In genomic region chr1:16896316-16897065, GRCh38 we compare ENCODE assay signal across 8 cellular contexts. TPM values are rescaled to one million over a fixed set of nuclear protein-coding genes. Genes with fewer than 3 reads are reported as not detected.
DNase-seq lines count a peak whose midpoint lies in the region; ATAC-seq and TF ChIP-seq lines count a peak whose summit lies in the region.
"Not testable (repeated sequence)": the region's sequence is repeated elsewhere in the genome, so short reads cannot be mapped to it uniquely, and the experiment has no call there.

No MANE protein-coding gene starts in this region.

- not testable (repeated sequence) for H3K4me1 ChIP-seq in GM23338 (ENCODE audit: insufficient read depth); SJCRH30; endocrine pancreas (ENCODE audit: control insufficient read depth, insufficient read depth, low read length)

- not testable (repeated sequence) for TF ChIP-seq CTCF in BJ (IDR thresholded peaks at IDR 0.05; ENCODE audit: insufficient read depth, low read depth, low read length); GM23338 (conservative IDR thresholded peaks at IDR 0.05; ENCODE audit: low read depth in 2 of 2); mesothelial cell of epicardium (IDR thresholded peaks at IDR 0.05; ENCODE audit: unreplicated experiment)

- H3K27ac Mint-ChIP-seq in GM23338 (peak overlapping the region; percentile 100), mesothelial cell of epicardium (peak overlapping the region; percentile 100)

- not testable (repeated sequence) for H3K36me3 Mint-ChIP-seq in GM23338 (ENCODE audit: low read depth); activated T-cell treated with anti-CD3 and anti-CD28 coated beads, Interleukin-2, amount 50 U/mL, for 4 hours (ENCODE audit: insufficient read depth); mesothelial cell of epicardium

- not testable (repeated sequence) for H3K9me3 ChIP-seq in SJCRH30 (replicated peaks); endocrine pancreas (ENCODE audit: control insufficient read depth, low read length)

- CTCF ChIA-PET in BJ (lab: Yijun Ruan, JAX), result not testable (repeated sequence)

- not testable (repeated sequence) for H3K27me3 ChIP-seq in BJ (ENCODE audit: control insufficient read depth, insufficient read depth, low read length); GM23338 (ENCODE audit: insufficient read depth); SJCRH30; endocrine pancreas (ENCODE audit: control insufficient read depth, insufficient read depth, low read length)

- not testable (repeated sequence) for H3K27me3 Mint-ChIP-seq in GM23338 (ENCODE audit: insufficient read depth, low read depth, poor library complexity); activated T-cell treated with anti-CD3 and anti-CD28 coated beads, Interleukin-2, amount 50 U/mL, for 4 hours (ENCODE audit: low read depth); mesothelial cell of epicardium (ENCODE audit: low read depth)

- not testable (repeated sequence) for H3K79me2 ChIP-seq in GM23338 (replicated peaks; ENCODE audit: insufficient read depth)

- POLR2A ChIA-PET in BJ (lab: Charles Lee), result interaction anchor here (0.9 kb wide), 1 partner anchor 9 kb away, joined by 3 read pairs; no protein-coding TSS in a partner anchor

- H3F3A ChIP-seq in GM23338 (replicated peaks; ENCODE audit: low read depth), result peaks cover 15% of the 10 kb centered on the region

- peak overlapping the region; percentile 32; the same call in 1 of the 2 replicates for H2AFZ ChIP-seq in GM23338

- H3K4me2 ChIP-seq in GM23338, result peak overlapping the region; percentile 81

- peaks cover 20% of the 10 kb centered on the region for H3K4me1 Mint-ChIP-seq in GM23338
- H3K4me1 Mint-ChIP-seq in activated T-cell treated with anti-CD3 and anti-CD28 coated beads, Interleukin-2, amount 50 U/mL, for 4 hours (ENCODE audit: low read depth), result peaks cover 30% of the 10 kb centered on the region
- H3K4me1 Mint-ChIP-seq in mesothelial cell of epicardium, result peaks cover 29% of the 10 kb centered on the region

- peak overlapping the region; percentile 24; the same call in 1 of the 2 replicates for H3K4me3 ChIP-seq in BJ (ENCODE audit: low read depth, low read length)
- H3K4me3 ChIP-seq in GM23338, result peak overlapping the region; percentile 53
- peak overlapping the region; percentile 32 for H3K4me3 ChIP-seq in SJCRH30
- peak overlapping the region; percentile 38 for H3K4me3 ChIP-seq in endocrine pancreas (ENCODE audit: control insufficient read depth, insufficient read depth, low read length)

- peak overlapping the region; percentile 95 for H3K27ac ChIP-seq in GM23338 (ENCODE audit: low read depth)
- peak overlapping the region; percentile 17; the same call in 1 of the 2 replicates for H3K27ac ChIP-seq in SJCRH30

- not testable (repeated sequence) for H4K20me1 ChIP-seq in GM23338 (replicated peaks; ENCODE audit: insufficient read depth)

- not testable (repeated sequence) for H3K36me3 ChIP-seq in BJ (ENCODE audit: control insufficient read depth, insufficient read depth, low read length); GM23338 (ENCODE audit: insufficient read depth); SJCRH30; endocrine pancreas (ENCODE audit: control insufficient read depth, insufficient read depth, low read length)

- not testable (repeated sequence) for DNase-seq in BJ (ENCODE audit: low read depth)
- DNase-seq in GM23338 (ENCODE audit: low spot score) (peak; percentile 72), NCI-H1092 treated with DMSO at 0.1 percent for 48 hours (lab: John Stamatoyannopoulos, UW) (peak; percentile 76), SJCRH30 (peak; percentile 83), mesothelial cell of epicardium (ENCODE audit: low spot score in 2 of 2, unreplicated experiment in 2 of 2) (peak in 1 of 2 experiments; percentile 69)
- peak; percentile 42 for DNase-seq in activated T-cell treated with anti-CD3 and anti-CD28 coated beads, Interleukin-2, amount 50 U/mL, for 4 hours
- peak; percentile 72 to 79 (median 77) for DNase-seq in stimulated activated CD4-positive, alpha-beta T cell treated with anti-CD3 and anti-CD28 coated beads, TNF-alpha, amount 100 ng/mL, for 24 hours (ENCODE audit: low read depth in 3 of 3)

- H3K4me3 Mint-ChIP-seq in GM23338 (peak overlapping the region; percentile 71), mesothelial cell of epicardium (peak overlapping the region; percentile 74)
- peak overlapping the region; percentile 76 for H3K4me3 Mint-ChIP-seq in activated T-cell treated with anti-CD3 and anti-CD28 coated beads, Interleukin-2, amount 50 U/mL, for 4 hours

- not testable (repeated sequence) for H3K9me3 Mint-ChIP-seq in GM23338; activated T-cell treated with anti-CD3 and anti-CD28 coated beads, Interleukin-2, amount 50 U/mL, for 4 hours; mesothelial cell of epicardium

- ATAC-seq in GM23338, result peak; percentile 13
- peak; percentile 41 to 49 for ATAC-seq in activated T-cell treated with anti-CD3 and anti-CD28 coated beads, Interleukin-2, amount 50 U/mL, for 4 hours

- H3K9me2 ChIP-seq in GM23338 (ENCODE audit: insufficient read depth), result not testable (repeated sequence)

- H3K9ac ChIP-seq in endocrine pancreas (ENCODE audit: control insufficient read depth, insufficient read depth, low read length), result peak overlapping the region; percentile 33

TF ChIP-seq in GM23338, 12 proteins besides CTCF, POLR2A, EP300 and RAD21:
- TF ChIP-seq CREB1 (CRISPR knock-in tag; IDR thresholded peaks at IDR 0.05; ENCODE audit: low read depth), result 0 out of 2 replicates have a peak, but pooled peaks have one; percentile 6
TF ChIP-seq in GM23338: peak in this region for 1; not testable (repeated sequence) for 11.

RNA-seq across cellular contexts. Expression of gene RNU1-2, which starts 0.7 kb away (rescaled TPM):
- polyA plus RNA-seq in BJ (2011; rRNA removed), result not detected in 2 replicates
- 55,674 and 68,724 TPM in 2 replicates for polyA minus RNA-seq in BJ (2011; rRNA and poly(A)+ RNA removed)
- total RNA-seq in GM23338 (2014; rRNA removed; shearing (Covaris generic)), result under 0.01 TPM in 1 of 2 replicates, not detected in the other
- not detected in 2 replicates for polyA plus RNA-seq in GM23338 (2016; fragmentation: Nextera tagmentation; extraction: Ambion mirVana)
- under 0.01 TPM in 2 replicates for total RNA-seq in SJCRH30 (2014; rRNA removed; shearing (Covaris generic))
- total RNA-seq in activated T-cell treated with anti-CD3 and anti-CD28 coated beads, Interleukin-2, amount 50 U/mL, for 4 hours, result 1,000 to 10,000 TPM; 1,321 to 1,622 (median 1,616) TPM
- total RNA-seq in mesothelial cell of epicardium, result 3,774 to 3,945 TPM (median 3,937 TPM) in 3 replicates

RNA-seq across cellular contexts. Expression of gene CROCC, which starts 25.2 kb away (rescaled TPM):
- polyA plus RNA-seq in BJ (2011; rRNA removed) (7.2 and 12.1 TPM in 2 replicates), GM23338 (2016; fragmentation: Nextera tagmentation; extraction: Ambion mirVana) (13.0 and 15.1 TPM in 2 replicates)
- 4.6 and 5.9 TPM in 2 replicates for polyA minus RNA-seq in BJ (2011; rRNA and poly(A)+ RNA removed)
- total RNA-seq in GM23338 (2014; rRNA removed; shearing (Covaris generic)), result 74.6 and 106 TPM in 2 replicates
- total RNA-seq in SJCRH30 (2014; rRNA removed; shearing (Covaris generic)), result 12.6 and 19.4 TPM in 2 replicates
- total RNA-seq in activated T-cell treated with anti-CD3 and anti-CD28 coated beads, Interleukin-2, amount 50 U/mL, for 4 hours, result 10 to 100 TPM; 20.0 to 24.7 (median 20.3) TPM
- 81.3 to 86.4 TPM (median 86.1 TPM) in 3 replicates for total RNA-seq in mesothelial cell of epicardium

Comparison
In these comparisons a context has a peak if more than half of its experiments do, and no peak if none do; other contexts are left out.
1. RNA of gene RNU1-2, which starts 0.7 kb away (total RNA-seq): 3,774 to 3,945 TPM in mesothelial cell of epicardium and 1,321 to 1,622 TPM in activated T-cell treated with anti-CD3 and anti-CD28 coated beads, Interleukin-2, amount 50 U/mL, for 4 hours; under 0.01 TPM in GM23338 and under 0.01 TPM in SJCRH30; every median in the first group is over 1,000 times any median in the second.
2. Peak in every context shown above with its lines, with median percentiles within 50 percentile points of each other: H3K4me3 ChIP-seq and H3K4me3 Mint-ChIP-seq.